Comparison of ENCODE assay signal across 25 cellular contexts in the genomic region with DNA sequence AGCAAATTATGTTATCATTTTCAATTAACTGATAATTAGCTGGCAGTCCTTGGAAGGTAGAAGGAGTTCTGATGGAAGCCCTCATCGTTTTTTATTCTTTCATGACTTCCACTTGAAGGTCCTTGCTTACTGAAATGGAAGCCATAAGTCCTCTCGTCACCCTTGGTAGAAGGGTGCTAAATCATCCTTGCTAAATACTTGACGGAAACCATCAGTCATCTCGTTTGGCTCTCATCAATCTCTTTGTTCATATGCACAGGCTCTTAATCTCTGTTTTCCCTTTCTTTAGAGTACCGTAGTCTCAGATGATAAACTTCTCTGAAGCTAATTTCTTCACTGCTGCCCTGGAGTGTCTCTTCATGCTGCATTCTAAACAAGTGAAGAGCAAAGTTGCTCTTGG. TPM values are rescaled to one million over a fixed set of nuclear protein-coding genes. Genes with fewer than 3 reads are reported as not detected.
A peak's percentile ranks its signal among the peaks of the same experiment; 100 is the strongest.
DNase-seq lines count a peak whose midpoint lies in the region; ATAC-seq and TF ChIP-seq lines count a peak whose summit lies in the region.
"Had no signal": no experiment of that assay in that cellular context is flagged by ENCODE, and none has a peak within 500 bp of the region (broad histone marks: within the 10 kb centered on the region; RNA-seq: fewer than 3 reads in every experiment).

No MANE protein-coding gene starts in this region.

- TF ChIP-seq CTCF in Loucy (conservative IDR thresholded peaks at IDR 0.05; ENCODE audit: low read length) (no peak), colonic mucosa (IDR thresholded peaks at IDR 0.05) (no peak), transverse colon (IDR thresholded peaks at IDR 0.05) (no peak)

- TF ChIP-seq EP300 in transverse colon (IDR thresholded peaks at IDR 0.05; ENCODE audit: low read depth), result no peak

- intact Hi-C loops in colonic mucosa (cut with DNase I) (no loop called here), transverse colon (cut with DNase I; ENCODE audit: low total_unique reads) (no loop called here)

- TF ChIP-seq POLR2A in transverse colon (IDR thresholded peaks at IDR 0.05), result no peak

- peak overlapping the region; percentile 42 for H3K27ac ChIP-seq in colonic mucosa
- H3K27ac ChIP-seq in transverse colon, result peak overlapping the region; percentile 30 to 65 (median 46)
- H3K27ac ChIP-seq: hepatocyte, spleen had no signal

- peaks cover 98% of the 10 kb centered on the region for H3K79me2 ChIP-seq in Loucy (ENCODE audit: insufficient read depth, low read length)

- H3K4me2 ChIP-seq in Loucy (ENCODE audit: low read depth, low read length, poor library complexity, severe bottlenecking), result peak overlapping the region; percentile 11
- H3K4me2 ChIP-seq: hepatocyte had no signal

- H4K20me1 ChIP-seq in Loucy (ENCODE audit: insufficient read depth, low read length, poor library complexity, severe bottlenecking), result peaks cover 85% of the 10 kb centered on the region

- H3K9me3 ChIP-seq in Loucy (ENCODE audit: insufficient read depth, low read depth, low read length), result no peaks in the 10 kb centered on the region
- H3K9me3 ChIP-seq in colonic mucosa, result no peaks in the 10 kb centered on the region
- no peaks in the 10 kb centered on the region for H3K9me3 ChIP-seq in transverse colon
- H3K9me3 ChIP-seq: esophagus squamous epithelium, spleen had no signal

- H3K9me2 ChIP-seq in Loucy (replicated peaks; ENCODE audit: low read depth, low read length), result no peaks in the 10 kb centered on the region

- no peak overlapping the region for H2AFZ ChIP-seq in Loucy (ENCODE audit: low read length)
- H2AFZ ChIP-seq: hepatocyte had no signal

- in situ Hi-C loops in transverse colon (cut with MboI; ENCODE audit: low pct_ligation_motif_present in 1 of 4, low pct_unique_long_range_greater_than_20kb in 1 of 4, low sequenced_read_pairs in 3 of 4), result no loop called here

- H3K4me3 ChIP-seq in Loucy (ENCODE audit: low read length, poor library complexity, severe bottlenecking) (no peak overlapping the region), colonic mucosa (no peak overlapping the region), transverse colon (no peak overlapping the region)
- H3K4me3 ChIP-seq: esophagus squamous epithelium, hepatocyte, spleen had no signal

- H3K9ac ChIP-seq in Loucy (ENCODE audit: low read depth, low read length, poor library complexity, severe bottlenecking) (no peak overlapping the region), colonic mucosa (ENCODE audit: low read depth in 2 of 2, low read length in 2 of 2) (peak overlapping the region in 1 of 2 donors; percentile 62)

- no peaks in the 10 kb centered on the region for H3F3A ChIP-seq in Loucy (ENCODE audit: low read depth)

- no peak for ATAC-seq in HG03469 (IDR thresholded peaks at IDR 0.05; ENCODE audit: unreplicated experiment)
- no peak for ATAC-seq in HG02763 (IDR thresholded peaks at IDR 0.05; ENCODE audit: unreplicated experiment)
- no peak for ATAC-seq in GM19467 (IDR thresholded peaks at IDR 0.05; ENCODE audit: unreplicated experiment)
- ATAC-seq: activated CD4-positive, CD25-positive, alpha-beta regulatory T cell treated with anti-CD3 and anti-CD28 coated beads, Interleukin-2, amount 50 U/mL, for 24 hours; activated T-helper 17 cell treated with anti-CD3 and anti-CD28 coated beads, Interleukin-2, amount 50 U/mL, for 72 hours; HCT116; right cardiac atrium had no signal

- H3K36me3 ChIP-seq in Loucy (ENCODE audit: insufficient read depth, low read length) (0 out of 2 replicates have a peak, but pooled peaks cover 11% of the 10 kb centered on the region), colonic mucosa (no peaks in the 10 kb centered on the region), transverse colon (no peaks in the 10 kb centered on the region)
- H3K36me3 ChIP-seq: spleen had no signal

- peaks cover 75% of the 10 kb centered on the region for H3K4me1 ChIP-seq in Loucy (ENCODE audit: insufficient read depth, low read length, poor library complexity, severe bottlenecking)
- H3K4me1 ChIP-seq in colonic mucosa, result peaks cover 26% of the 10 kb centered on the region
- H3K4me1 ChIP-seq in transverse colon, result peaks cover 13 to 77% (median 66%) of the 10 kb centered on the region in 4 donors

- H3K27me3 ChIP-seq in Loucy (ENCODE audit: insufficient read depth, low read length, poor library complexity, severe bottlenecking) (no peaks in the 10 kb centered on the region), colonic mucosa (no peaks in the 10 kb centered on the region), transverse colon (no peaks in the 10 kb centered on the region)
- H3K27me3 ChIP-seq: esophagus squamous epithelium, hepatocyte, spleen had no signal

- DNase-seq in NCI-H1417 (lab: John Stamatoyannopoulos, UW) (peak in 2 of 3 experiments; percentile 14 to 49), NCI-H1417 treated with DMSO at 0.1 percent for 48 hours (lab: John Stamatoyannopoulos, UW) (no peak), colonic mucosa (no peak), transverse colon (no peak)
- DNase-seq: activated CD4-positive, alpha-beta memory T cell treated with anti-CD3 and anti-CD28 coated beads, Interleukin-2, amount 10 ng/mL, durations not matched to agents 7 days and 5 days; activated naive CD4-positive, alpha-beta T cell treated with anti-CD3 and anti-CD28 coated beads, Interleukin-2, amount 50 U/mL, for 16 hours; AML-193; CD8-positive, alpha-beta memory T cell; esophagus squamous epithelium; Karpas-422; left cardiac atrium; NCI-H187; NCI-H2227 treated with DMSO at 0.1 percent for 48 hours; NCI-H69; right cardiac atrium; SIG-M5; spleen had no signal

- WGBS in transverse colon (ENCODE audit: low coverage in 1 of 2), 2 donors, result 71 to 74% methylated on average over 5 of the region's 5 CpGs

RNA-seq across cellular contexts. Expression of a gene that starts 34.5 kb away (rescaled TPM):
- total RNA-seq in colonic mucosa (10 to 100 TPM; 39.6 to 69.0 TPM), transverse colon (10 to 100 TPM; 18.9 to 96.5 (median 69.7) TPM)

Comparison
In these comparisons a context has a peak if more than half of its experiments do, and no peak if none do; other contexts are left out.
1. DNase-seq: peak in NCI-H1417 (2 of 3); none in NCI-H1417 treated with DMSO at 0.1 percent for 48 hours (single experiment), colonic mucosa (single experiment) and transverse colon (single experiment).